In genomic region chr16:28211758-28212531, GRCh38 we compare ENCODE assay signal across 8 cellular contexts. TPM values are rescaled to one million over a fixed set of nuclear protein-coding genes. Genes with fewer than 3 reads are reported as not detected.
DNase-seq lines count a peak whose midpoint lies in the region; ATAC-seq, FAIRE-seq and TF ChIP-seq lines count a peak whose summit lies in the region.

Gene XPO6, minus strand, starts transcription at chr16:28211965. Its CDS starts 597 bp downstream, at chr16:28211368.

- peak; percentile 83 for FAIRE-seq in GM12892 (lab: Jason Lieb, UNC)

- peak; percentile 87 for DNase-seq in GM12892 (ENCODE audit: insufficient read length)
- peak; percentile 86 for DNase-seq in NCI-H1694 (lab: John Stamatoyannopoulos, UW)
- peak; percentile 84 for DNase-seq in amniotic epithelial cell (ENCODE audit: low read depth)
- peak; percentile 96 to 98 for DNase-seq in heart right ventricle
- DNase-seq in posterior vena cava (ENCODE audit: low spot score): peak; percentile 99
- peak; percentile 96 to 100 for DNase-seq in upper lobe of left lung

- ATAC-seq in HG02870 (IDR thresholded peaks at IDR 0.05; ENCODE audit: unreplicated experiment) (peak; percentile 75), heart right ventricle (peak; percentile 90 to 98 (median 95)), upper lobe of left lung (ENCODE audit: low FRiP score in 2 of 2) (peak; percentile 97 to 98)

- H3K4me3 ChIP-seq in heart right ventricle (peak within 1 kb of the TSS; percentile 47 to 90 (median 80)), upper lobe of left lung (peak within 1 kb of the TSS; percentile 78 to 98 (median 96))

- H3K4me1 ChIP-seq in heart right ventricle (peaks cover 3 to 45% (median 22%) of the 10 kb centered on the region in 9 donors), upper lobe of left lung (peaks cover 16 to 34% (median 18%) of the 10 kb centered on the region in 4 donors)

- peak in 1 of 4 donors; percentile 31 for TF ChIP-seq EP300 in upper lobe of left lung (IDR thresholded peaks at IDR 0.05)

- TF ChIP-seq CTCF in heart right ventricle (IDR thresholded peaks at IDR 0.05) (peak in 1 of 9 donors; percentile 9), upper lobe of left lung (IDR thresholded peaks at IDR 0.05) (peak in 2 of 6 experiments; percentile 10 to 17)

- TF ChIP-seq POLR2A in GM12892 (IDR thresholded peaks at IDR 0.05; ENCODE audit: low read depth, low read length) (peak; percentile 76; the same call in 1 of the 2 replicates), upper lobe of left lung (IDR thresholded peaks at IDR 0.05) (peak in 3 of 4 donors; percentile 32 to 88 (median 77))

- intact Hi-C loops in T-helper 1 cell treated with Interleukin-12 subunit alpha and Interleukin-12 subunit beta and Interleukin-4 antibody, amounts not matched to agents 30 ng/mL and 1 ng/mL, for 36 hours (cut with micrococcal nuclease): loop anchor here (1.0 to 5.0 kb wide), 5 partner anchors 25 to 665 kb away; partner anchors contain the start of genes GTF3C1 and SGF29
- intact Hi-C loops in heart right ventricle (cut with DNase I): no loop called here
- intact Hi-C loops in posterior vena cava (cut with DNase I): no loop called here

- peaks cover 0 to 28% (median 0%) of the 10 kb centered on the region in 9 donors for H3K36me3 ChIP-seq in heart right ventricle
- peaks cover 0 to 22% (median 4%) of the 10 kb centered on the region in 4 donors for H3K36me3 ChIP-seq in upper lobe of left lung

- H3K9me3 ChIP-seq in heart right ventricle (no peaks in the 10 kb centered on the region), upper lobe of left lung (no peaks in the 10 kb centered on the region)

- no peaks in the 10 kb centered on the region for H3K27me3 ChIP-seq in heart right ventricle
- no peaks in the 10 kb centered on the region for H3K27me3 ChIP-seq in upper lobe of left lung

- 2% methylated on average over 64 to 76 of the region's 76 CpGs for WGBS in heart right ventricle, 2 donors
- WGBS in upper lobe of left lung, 2 donors: 3 to 7% methylated on average over 23 to 59 of the region's 76 CpGs

- H3K27ac ChIP-seq in heart right ventricle (peak within 1 kb of the TSS; percentile 71 to 96 (median 88)), upper lobe of left lung (peak within 1 kb of the TSS; percentile 87 to 92 (median 91))

RNA-seq across cellular contexts. Expression of gene XPO6, which starts in this region (rescaled TPM):
- 87.5 TPM for polyA plus RNA-seq in GM12892 (2012; ENCODE audit: missing spikeins)
- 207 and 216 TPM in 2 replicates for total RNA-seq in T-helper 1 cell treated with Interleukin-12 subunit alpha and Interleukin-12 subunit beta and Interleukin-4 antibody, amounts not matched to agents 30 ng/mL and 1 ng/mL, for 36 hours
- total RNA-seq in heart right ventricle (10 to 100 TPM; 22.1 to 41.8 (median 28.9) TPM), posterior vena cava (10 to 100 TPM; 86.9 to 99.7 TPM), upper lobe of left lung (100 to 1,000 TPM in 5 of 6 donors, 10 to 100 TPM in 1; 95.5 to 256 (median 129) TPM)
- polyA plus RNA-seq in heart right ventricle: 10 to 100 TPM; 34.1 to 36.3 TPM

Comparison
In these comparisons a context has a peak if more than half of its experiments do, and no peak if none do; other contexts are left out.
1. Peak in every context shown above with its lines: DNase-seq, ATAC-seq, H3K4me3 ChIP-seq and H3K27ac ChIP-seq.